ENCODE assay signal across 16 cellular contexts in genomic region chr15:31853370-31853769, GRCh38. TPM values are rescaled to one million over a fixed set of nuclear protein-coding genes. Genes with fewer than 3 reads are reported as not detected.
A peak's percentile ranks its signal among the peaks of the same experiment; 100 is the strongest.
DNase-seq lines count a peak whose midpoint lies in the region; ATAC-seq and TF ChIP-seq lines count a peak whose summit lies in the region.
"Had no signal": no experiment of that assay in that cellular context is flagged by ENCODE, and none has a peak within 500 bp of the region (broad histone marks: within the 10 kb centered on the region; RNA-seq: fewer than 3 reads in every experiment).

No MANE protein-coding gene starts in this region.

- CTCF ChIA-PET in activated CD4-positive, alpha-beta T cell treated with anti-CD3 and anti-CD28 coated beads, Interleukin-2, amount 10 ng/mL, durations not matched to agents 7 days and 5 days (lab: Charles Lee), result no interaction called here
- CTCF ChIA-PET in activated CD4-positive, alpha-beta T cell treated with anti-CD3 and anti-CD28 coated beads for 36 hours (lab: Charles Lee), result no interaction called here

- no peaks in the 10 kb centered on the region for H3K4me1 Mint-ChIP-seq in activated CD4-positive, alpha-beta T cell treated with anti-CD3 and anti-CD28 coated beads, Interleukin-2, amount 10 ng/mL, durations not matched to agents 7 days and 5 days
- H3K4me1 Mint-ChIP-seq in activated CD4-positive, alpha-beta T cell treated with anti-CD3 and anti-CD28 coated beads for 36 hours, result no peaks in the 10 kb centered on the region
- H3K4me1 Mint-ChIP-seq in endodermal cell (peaks cover 8% of the 10 kb centered on the region), osteocyte (ENCODE audit: unreplicated experiment) (no peaks in the 10 kb centered on the region)
- no peaks in the 10 kb centered on the region for H3K4me1 Mint-ChIP-seq in activated CD4-positive, alpha-beta T cell treated with anti-CD3 and anti-CD28 coated beads, Interleukin-2, amount 10 ng/mL, durations not matched to agents 24 days and 14 days
- H3K4me1 Mint-ChIP-seq: CD8-positive, alpha-beta memory T cell had no signal

- POLR2A ChIA-PET in activated CD4-positive, alpha-beta T cell treated with anti-CD3 and anti-CD28 coated beads, Interleukin-2, amount 10 ng/mL, durations not matched to agents 7 days and 5 days (lab: Charles Lee), result no interaction called here
- POLR2A ChIA-PET in activated CD4-positive, alpha-beta T cell treated with anti-CD3 and anti-CD28 coated beads for 36 hours (lab: Charles Lee), result no interaction called here

- TF ChIP-seq POLR2A in thyroid gland (IDR thresholded peaks at IDR 0.05), result no peak

- H3K4me1 ChIP-seq in endodermal cell (ENCODE audit: control insufficient read depth, insufficient read depth, low read length) (no peaks in the 10 kb centered on the region), thyroid gland (no peaks in the 10 kb centered on the region)
- H3K4me1 ChIP-seq: Caco-2 had no signal

- H3K27me3 ChIP-seq in endodermal cell (ENCODE audit: control insufficient read depth, insufficient read depth, low read length, poor library complexity, severe bottlenecking) (no peaks in the 10 kb centered on the region), thyroid gland (no peaks in the 10 kb centered on the region)
- H3K27me3 ChIP-seq: BLaER1 had no signal

- no peak overlapping the region for H3K4me3 ChIP-seq in endodermal cell (ENCODE audit: low read length)
- no peak overlapping the region for H3K4me3 ChIP-seq in thyroid gland (replicated peaks in 1 of 3)
- H3K4me3 ChIP-seq: BLaER1 had no signal

- H3K4me3 Mint-ChIP-seq in activated CD4-positive, alpha-beta T cell treated with anti-CD3 and anti-CD28 coated beads, Interleukin-2, amount 10 ng/mL, durations not matched to agents 7 days and 5 days, result no peak overlapping the region
- no peak overlapping the region for H3K4me3 Mint-ChIP-seq in activated CD4-positive, alpha-beta T cell treated with anti-CD3 and anti-CD28 coated beads for 36 hours
- H3K4me3 Mint-ChIP-seq in endodermal cell (no peak overlapping the region), osteocyte (ENCODE audit: unreplicated experiment) (no peak overlapping the region)
- no peak overlapping the region for H3K4me3 Mint-ChIP-seq in activated CD4-positive, alpha-beta T cell treated with anti-CD3 and anti-CD28 coated beads, Interleukin-2, amount 10 ng/mL, durations not matched to agents 24 days and 14 days
- H3K4me3 Mint-ChIP-seq: CD8-positive, alpha-beta memory T cell; HFFc6 had no signal

- ATAC-seq in activated CD4-positive, alpha-beta T cell treated with anti-CD3 and anti-CD28 coated beads for 36 hours, result no peak
- no peak for ATAC-seq in sciatic nerve

- peaks cover 7% of the 10 kb centered on the region for H3K9me3 ChIP-seq in endodermal cell (ENCODE audit: control insufficient read depth, low read length)
- H3K9me3 ChIP-seq in thyroid gland, result no peaks in the 10 kb centered on the region
- H3K9me3 ChIP-seq: Caco-2 had no signal

- WGBS in endodermal cell (ENCODE audit: insufficient coverage in 1 of 2, insufficient read length in 1 of 2), 2 experiments, result 75% methylated on average over 2 of the region's 2 CpGs; no CpG with 5 or more reads in 1 of the 2 experiments
- WGBS in thyroid gland, 2 donors, result 62 to 76% methylated on average over 2 of the region's 2 CpGs

- TF ChIP-seq CTCF in endodermal cell (conservative IDR thresholded peaks at IDR 0.05) (no peak), osteocyte (IDR thresholded peaks at IDR 0.05) (no peak), thyroid gland (IDR thresholded peaks at IDR 0.05) (no peak)

- intact Hi-C loops in activated CD4-positive, alpha-beta T cell treated with anti-CD3 and anti-CD28 coated beads for 36 hours (cut with DNase I, micrococcal nuclease), result no loop called here
- intact Hi-C loops in sciatic nerve (cut with DNase I) (no loop called here), thyroid gland (cut with DNase I) (no loop called here)
- intact Hi-C loops in activated CD4-positive, alpha-beta T cell treated with anti-CD3 and anti-CD28 coated beads, Interleukin-2, amount 10 ng/mL, durations not matched to agents 24 days and 14 days (cut with micrococcal nuclease), result no loop called here

- peak overlapping the region; percentile 6 for H3K27ac Mint-ChIP-seq in activated CD4-positive, alpha-beta T cell treated with anti-CD3 and anti-CD28 coated beads, Interleukin-2, amount 10 ng/mL, durations not matched to agents 7 days and 5 days
- H3K27ac Mint-ChIP-seq in activated CD4-positive, alpha-beta T cell treated with anti-CD3 and anti-CD28 coated beads for 36 hours, result no peak overlapping the region
- H3K27ac Mint-ChIP-seq in endodermal cell, result no peak overlapping the region
- no peak overlapping the region for H3K27ac Mint-ChIP-seq in osteocyte (ENCODE audit: unreplicated experiment)
- H3K27ac Mint-ChIP-seq in activated CD4-positive, alpha-beta T cell treated with anti-CD3 and anti-CD28 coated beads, Interleukin-2, amount 10 ng/mL, durations not matched to agents 24 days and 14 days, result no peak overlapping the region
- H3K27ac Mint-ChIP-seq: HFFc6 had no signal

- H3K27ac ChIP-seq in endodermal cell (ENCODE audit: low read depth, low read length) (peak overlapping the region; percentile 1), thyroid gland (no peak overlapping the region)
- H3K27ac ChIP-seq: 22Rv1, BLaER1 had no signal

- H3K9me3 Mint-ChIP-seq in activated CD4-positive, alpha-beta T cell treated with anti-CD3 and anti-CD28 coated beads, Interleukin-2, amount 10 ng/mL, durations not matched to agents 7 days and 5 days, result no peaks in the 10 kb centered on the region
- H3K9me3 Mint-ChIP-seq in activated CD4-positive, alpha-beta T cell treated with anti-CD3 and anti-CD28 coated beads for 36 hours (ENCODE audit: low read depth), result peaks cover 6% of the 10 kb centered on the region
- peaks cover 22% of the 10 kb centered on the region for H3K9me3 Mint-ChIP-seq in endodermal cell
- H3K9me3 Mint-ChIP-seq in osteocyte (ENCODE audit: unreplicated experiment), result peaks cover 14% of the 10 kb centered on the region
- peaks cover 5% of the 10 kb centered on the region for H3K9me3 Mint-ChIP-seq in activated CD4-positive, alpha-beta T cell treated with anti-CD3 and anti-CD28 coated beads, Interleukin-2, amount 10 ng/mL, durations not matched to agents 24 days and 14 days

- no peak overlapping the region for H3K9ac ChIP-seq in endodermal cell (ENCODE audit: extremely low read depth, low read length, poor library complexity, severe bottlenecking)
- H3K9ac ChIP-seq: BLaER1 had no signal

- no peaks in the 10 kb centered on the region for H3K36me3 Mint-ChIP-seq in activated CD4-positive, alpha-beta T cell treated with anti-CD3 and anti-CD28 coated beads, Interleukin-2, amount 10 ng/mL, durations not matched to agents 7 days and 5 days (ENCODE audit: low read depth)
- H3K36me3 Mint-ChIP-seq in activated CD4-positive, alpha-beta T cell treated with anti-CD3 and anti-CD28 coated beads for 36 hours (ENCODE audit: low read depth), result no peaks in the 10 kb centered on the region
- H3K36me3 Mint-ChIP-seq in endodermal cell (ENCODE audit: low read depth) (no peaks in the 10 kb centered on the region), osteocyte (ENCODE audit: unreplicated experiment) (no peaks in the 10 kb centered on the region)
- H3K36me3 Mint-ChIP-seq in activated CD4-positive, alpha-beta T cell treated with anti-CD3 and anti-CD28 coated beads, Interleukin-2, amount 10 ng/mL, durations not matched to agents 24 days and 14 days (ENCODE audit: low read depth), result no peaks in the 10 kb centered on the region

- H3K27me3 Mint-ChIP-seq in activated CD4-positive, alpha-beta T cell treated with anti-CD3 and anti-CD28 coated beads, Interleukin-2, amount 10 ng/mL, durations not matched to agents 7 days and 5 days, result peaks cover 10% of the 10 kb centered on the region
- H3K27me3 Mint-ChIP-seq in activated CD4-positive, alpha-beta T cell treated with anti-CD3 and anti-CD28 coated beads for 36 hours, result peaks cover 15% of the 10 kb centered on the region
- H3K27me3 Mint-ChIP-seq in endodermal cell (ENCODE audit: insufficient read depth) (no peaks in the 10 kb centered on the region), osteocyte (ENCODE audit: unreplicated experiment) (no peaks in the 10 kb centered on the region)
- H3K27me3 Mint-ChIP-seq in activated CD4-positive, alpha-beta T cell treated with anti-CD3 and anti-CD28 coated beads, Interleukin-2, amount 10 ng/mL, durations not matched to agents 24 days and 14 days, result peaks cover 15% of the 10 kb centered on the region

- no peak for DNase-seq in activated CD4-positive, alpha-beta T cell treated with anti-CD3 and anti-CD28 coated beads, Interleukin-2, amount 10 ng/mL, durations not matched to agents 7 days and 5 days
- no peak for DNase-seq in activated CD4-positive, alpha-beta T cell treated with anti-CD3 and anti-CD28 coated beads for 36 hours
- DNase-seq in endodermal cell (no peak), osteocyte (ENCODE audit: extremely low spot score, unreplicated experiment) (peak; percentile 46), sciatic nerve (ENCODE audit: low spot score) (no peak), HPDE6-E6E7 (ENCODE audit: extremely low spot score) (no peak), thyroid gland (no peak)
- DNase-seq in activated CD4-positive, alpha-beta T cell treated with anti-CD3 and anti-CD28 coated beads, Interleukin-2, amount 10 ng/mL, durations not matched to agents 24 days and 14 days, result no peak
- DNase-seq: Caco-2; CD8-positive, alpha-beta memory T cell; DMS53; GF-D8; HCEC 1CT; HFFc6 had no signal

- H3K36me3 ChIP-seq in endodermal cell (ENCODE audit: control insufficient read depth, insufficient read depth, low read length), result no peaks in the 10 kb centered on the region
- no peaks in the 10 kb centered on the region for H3K36me3 ChIP-seq in thyroid gland
- H3K36me3 ChIP-seq: BLaER1 had no signal

RNA-seq across cellular contexts. Expression of gene OTUD7A, which starts 17.1 kb away (rescaled TPM):
- 1 to 10 TPM; 2.4 to 2.5 TPM for total RNA-seq in activated CD4-positive, alpha-beta T cell treated with anti-CD3 and anti-CD28 coated beads, Interleukin-2, amount 10 ng/mL, durations not matched to agents 7 days and 5 days
- total RNA-seq in activated CD4-positive, alpha-beta T cell treated with anti-CD3 and anti-CD28 coated beads for 36 hours, result 1 to 10 TPM; 2.2 to 3.7 TPM
- 1 to 10 TPM; 2.6 to 3.1 TPM for total RNA-seq in endodermal cell
- polyA plus RNA-seq in endodermal cell (2013, experiment 1 of 2), result 1.7 TPM
- 1.8 TPM for polyA plus RNA-seq in endodermal cell (2013, experiment 2 of 2)
- 1.7 and 2.3 TPM in 2 replicates for total RNA-seq in osteocyte
- total RNA-seq in sciatic nerve, result 3.6 TPM
- total RNA-seq in thyroid gland, result 10 to 100 TPM in 2 of 4 donors, 1 to 10 TPM in 2; 6.8 to 17.5 (median 9.4) TPM
- total RNA-seq in activated CD4-positive, alpha-beta T cell treated with anti-CD3 and anti-CD28 coated beads, Interleukin-2, amount 10 ng/mL, durations not matched to agents 24 days and 14 days, result 3.8 and 4.2 TPM in 2 replicates
